Comparison of ENCODE assay signal across 1 cellular context in genomic region chr6:139270249-139270648, GRCh38.
TF ChIP-seq lines count a peak whose summit lies in the region.

No MANE protein-coding gene starts in this region.

TF ChIP-seq in GM12878, 131 proteins besides CTCF, POLR2A, EP300 and RAD21 (continued from another document):
- TF ChIP-seq ZBTB11 (CRISPR knock-in tag; IDR thresholded peaks at IDR 0.05) (no peak), NRF1 (conservative IDR thresholded peaks at IDR 0.05; ENCODE audit: low read depth, low read length) (no peak), LARP7 (IDR thresholded peaks at IDR 0.05) (no peak), NKRF (conservative IDR thresholded peaks at IDR 0.05) (no peak), GATAD2B (conservative IDR thresholded peaks at IDR 0.05; ENCODE audit: low read depth) (no peak), NR2F1 (conservative IDR thresholded peaks at IDR 0.05) (no peak), E4F1 (IDR thresholded peaks at IDR 0.05; ENCODE audit: borderline replicate concordance, partially characterized antibody) (no peak), MAX (IDR thresholded peaks at IDR 0.05; ENCODE audit: low read depth, low read length) (no peak), KDM1A (IDR thresholded peaks at IDR 0.05; ENCODE audit: borderline replicate concordance) (no peak), TARDBP (IDR thresholded peaks at IDR 0.05; ENCODE audit: borderline replicate concordance) (no peak), KLF5 (IDR thresholded peaks at IDR 0.05; ENCODE audit: partially characterized antibody) (no peak)
TF ChIP-seq in GM12878: peak in this region for 0.
